14 cellular contexts compared by ENCODE assay signal in genomic region chrX:134712272-134712671, GRCh38.
"Had no signal": no experiment of that assay in that cellular context is flagged by ENCODE, and none has a peak within 500 bp of the region (broad histone marks: within the 10 kb centered on the region; RNA-seq: fewer than 3 reads in every experiment).

No MANE protein-coding gene starts in this region.

- H3K4me1 ChIP-seq: left ventricle myocardium inferior, transverse colon, uterus had no signal

- H3K4me3 Mint-ChIP-seq: activated CD8-positive, alpha-beta memory T cell treated with anti-CD3 and anti-CD28 coated beads, Interleukin-2, amount 10 ng/mL, durations not matched to agents 7 days and 5 days; brain; immature natural killer cell had no signal

- H3K4me3 ChIP-seq: dorsolateral prefrontal cortex, left ventricle myocardium inferior, transverse colon, uterus had no signal

- H3K9me3 Mint-ChIP-seq: immature natural killer cell had no signal

- H3K36me3 ChIP-seq: left ventricle myocardium inferior, transverse colon, uterus had no signal

- H3K27me3 ChIP-seq: transverse colon, uterus had no signal

- ATAC-seq: activated CD8-positive, alpha-beta memory T cell treated with anti-CD3 and anti-CD28 coated beads, Interleukin-2, amount 10 ng/mL, durations not matched to agents 7 days and 5 days had no signal

- H3K27ac Mint-ChIP-seq: activated CD8-positive, alpha-beta memory T cell treated with anti-CD3 and anti-CD28 coated beads, Interleukin-2, amount 10 ng/mL, durations not matched to agents 7 days and 5 days; immature natural killer cell had no signal

- H3K9me3 ChIP-seq: left ventricle myocardium inferior, transverse colon, uterus had no signal

- DNase-seq: activated CD8-positive, alpha-beta memory T cell treated with anti-CD3 and anti-CD28 coated beads, Interleukin-2, amount 10 ng/mL, durations not matched to agents 7 days and 5 days; activated naive CD4-positive, alpha-beta T cell; central memory CD4-positive, alpha-beta T cell; dorsolateral prefrontal cortex; immature natural killer cell; kidney glomerular epithelial cell; left ventricle myocardium inferior; mammary epithelial cell; occipital lobe; posterior cingulate gyrus; stimulated activated naive CD4-positive, alpha-beta T cell; transverse colon; uterus had no signal

- H3K27ac ChIP-seq: dorsolateral prefrontal cortex, left ventricle myocardium inferior, transverse colon, uterus had no signal
